1 cellular context compared by ENCODE assay signal in the genomic region with DNA sequence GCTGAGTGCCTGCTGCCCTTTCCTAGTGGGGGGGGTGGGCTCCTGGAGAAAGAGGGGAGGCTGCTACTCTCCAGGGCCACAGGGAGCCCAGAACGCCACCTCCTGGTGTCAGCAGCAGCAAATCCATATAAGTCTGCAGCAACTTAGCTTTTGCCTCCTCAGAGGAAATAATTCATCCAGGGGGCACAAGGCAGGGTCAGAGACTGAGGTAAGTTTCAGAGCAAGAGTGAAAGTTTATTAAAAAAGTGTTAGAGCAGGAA.
TF ChIP-seq lines count a peak whose summit lies in the region.

No MANE protein-coding gene starts in this region.

TF ChIP-seq in K562, 482 proteins besides CTCF, POLR2A, EP300 and RAD21:
- no peak for TF ChIP-seq MAFF (IDR thresholded peaks at IDR 0.05; ENCODE audit: low read length)
- TF ChIP-seq, protein P1, sequence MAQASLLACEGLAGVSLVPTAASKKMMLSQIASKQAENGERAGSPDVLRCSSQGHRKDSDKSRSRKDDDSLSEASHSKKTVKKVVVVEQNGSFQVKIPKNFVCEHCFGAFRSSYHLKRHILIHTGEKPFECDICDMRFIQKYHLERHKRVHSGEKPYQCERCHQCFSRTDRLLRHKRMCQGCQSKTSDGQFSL (CRISPR knock-in tag; IDR thresholded peaks at IDR 0.05), result 0 out of 2 replicates have a peak, but pooled peaks have one; percentile 50
- TF ChIP-seq, protein P1 (tag; IDR thresholded peaks at IDR 0.05), result no peak
